ENCODE assay signal across 1 cellular context in genomic region chr1:32400876-32401631, GRCh38.
TF ChIP-seq lines count a peak whose summit lies in the region.

No MANE protein-coding gene starts in this region.

TF ChIP-seq in HepG2, 621 proteins besides CTCF, POLR2A, EP300 and RAD21 (continued from another document):
- TF ChIP-seq SUZ12 (IDR thresholded peaks at IDR 0.05; ENCODE audit: low read depth, low read length) (no peak), IRX3 (CRISPR knock-in tag; IDR thresholded peaks at IDR 0.05; ENCODE audit: borderline replicate concordance, low read depth) (no peak), ZMYM4 (CRISPR knock-in tag; IDR thresholded peaks at IDR 0.05) (0 out of 2 replicates have a peak, but pooled peaks have one; percentile 34), TEAD3 (CRISPR knock-in tag; optimal IDR thresholded peaks at IDR 0.05; ENCODE audit: borderline replicate concordance) (no peak), ZFP91 (CRISPR knock-in tag; IDR thresholded peaks at IDR 0.05; ENCODE audit: borderline replicate concordance) (peak; percentile 44; the same call in 1 of the 2 replicates), CHD2 (IDR thresholded peaks at IDR 0.05; ENCODE audit: low read depth, low read length) (no peak), SAP130 (CRISPR knock-in tag; IDR thresholded peaks at IDR 0.05; ENCODE audit: low read depth) (peak; percentile 14), ELF4 (CRISPR knock-in tag; IDR thresholded peaks at IDR 0.05; ENCODE audit: borderline replicate concordance) (no peak), ZNF501 (CRISPR knock-in tag; IDR thresholded peaks at IDR 0.05) (peak; percentile 71; the same call in 1 of the 2 replicates), ZBTB26 (CRISPR knock-in tag; IDR thresholded peaks at IDR 0.05; ENCODE audit: borderline replicate concordance) (no peak), BATF2 (CRISPR knock-in tag; IDR thresholded peaks at IDR 0.05) (no peak), TFE3 (CRISPR knock-in tag; IDR thresholded peaks at IDR 0.05) (0 out of 2 replicates have a peak, but pooled peaks have one; percentile 36), ZNF7 (CRISPR knock-in tag; IDR thresholded peaks at IDR 0.05) (no peak), SRSF1 (optimal IDR thresholded peaks at IDR 0.05; ENCODE audit: low read depth, low read length) (no peak), ZNF747 (CRISPR knock-in tag; IDR thresholded peaks at IDR 0.05; ENCODE audit: borderline replicate concordance) (no peak), ZMYM3 (CRISPR knock-in tag; IDR thresholded peaks at IDR 0.05) (peak; percentile 36; the same call in 1 of the 2 replicates), ZNF841 (CRISPR knock-in tag; IDR thresholded peaks at IDR 0.05; ENCODE audit: borderline replicate concordance) (no peak), IRF9 (CRISPR knock-in tag; IDR thresholded peaks at IDR 0.05; ENCODE audit: borderline replicate concordance) (0 out of 2 replicates have a peak, but pooled peaks have one; percentile 36), ATF3 (CRISPR knock-in tag; IDR thresholded peaks at IDR 0.05) (no peak), SMAD3 (CRISPR knock-in tag; IDR thresholded peaks at IDR 0.05) (0 out of 2 replicates have a peak, but pooled peaks have one; percentile 33), CHD4 (IDR thresholded peaks at IDR 0.05; ENCODE audit: borderline replicate concordance, low read length) (no peak), PRDM15 (CRISPR knock-in tag; IDR thresholded peaks at IDR 0.05) (no peak), HNF1B (CRISPR knock-in tag; IDR thresholded peaks at IDR 0.05) (peak; percentile 64; the same call in 1 of the 2 replicates)
